28 cellular contexts compared by ENCODE assay signal in the genomic region with DNA sequence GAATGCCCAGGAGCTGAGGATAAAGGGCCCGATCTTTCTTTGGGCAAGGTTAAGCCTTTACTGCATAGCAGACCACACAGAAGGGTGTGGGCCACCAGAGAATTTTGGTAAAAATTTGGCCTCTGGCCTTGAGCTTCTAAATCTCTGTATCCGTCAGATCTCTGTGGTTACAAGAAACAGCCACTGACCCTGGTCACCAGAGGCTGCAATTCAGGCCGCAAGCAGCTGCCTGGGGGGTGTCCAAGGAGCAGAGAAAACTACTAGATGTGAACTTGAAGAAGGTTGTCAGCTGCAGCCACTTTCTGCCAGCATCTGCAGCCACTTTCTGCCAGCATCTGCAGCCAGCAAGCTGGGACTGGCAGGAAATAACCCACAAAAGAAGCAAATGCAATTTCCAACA. TPM values are rescaled to one million over a fixed set of nuclear protein-coding genes. Genes with fewer than 3 reads are reported as not detected.
DNase-seq lines count a peak whose midpoint lies in the region; FAIRE-seq and TF ChIP-seq lines count a peak whose summit lies in the region.
"Had no signal": no experiment of that assay in that cellular context is flagged by ENCODE, and none has a peak within 500 bp of the region (broad histone marks: within the 10 kb centered on the region; RNA-seq: fewer than 3 reads in every experiment).

No MANE protein-coding gene starts in this region.

- no peak overlapping the region for H3K4me2 ChIP-seq in astrocyte (ENCODE audit: low read length)

- H4K20me1 ChIP-seq in astrocyte (ENCODE audit: insufficient read depth, low read length) = peaks cover 18% of the 10 kb centered on the region

- DNase-seq in GM04503 (ENCODE audit: low read depth) (peak; percentile 49), astrocyte (ENCODE audit: low read depth) (peak; percentile 55), hepatic stellate cell (ENCODE audit: low spot score) (peak; percentile 55), skeletal muscle cell (ENCODE audit: low read depth) (peak; percentile 52)
- no peak for DNase-seq in activated T-cell treated with anti-CD3 and anti-CD28 coated beads, Interleukin-2, amount 50 U/mL, for 24 hours
- DNase-seq in T-helper 2 cell treated with Interferon-gamma antibody and Interleukin-4, amounts not matched to agents 5 μg/mL and 100 μg/mL, for 36 hours (ENCODE audit: low spot score) = no peak
- no peak for DNase-seq in stimulated activated CD4-positive, alpha-beta T cell treated with anti-CD3 and anti-CD28 coated beads, Interleukin-1b, Interleukin-23, amount 100 ng/mL, for 48 hours
- DNase-seq: activated CD4-positive, alpha-beta T cell treated with anti-CD3 and anti-CD28 coated beads, Interleukin-2, amount 50 U/mL, for 1 hour; activated naive CD8-positive, alpha-beta T cell treated with anti-CD3 and anti-CD28 coated beads, Interleukin-2, amount 10 ng/mL, durations not matched to agents 7 days and 5 days; AML-193; brain microvascular endothelial cell; effector memory CD4-positive, alpha-beta T cell; esophagus squamous epithelium; left colon; NCI-H1092; NCI-H2029; NCI-H446 treated with DMSO at 0.1 percent for 48 hours; Peyer's patch; stimulated activated naive B cell treated with anti-CD40 and anti-IgM and Interleukin-4, amounts not matched to agents 10 μg/mL and 1 μg/mL and 100 μg/mL, for 72 hours; T-helper 2 cell had no signal

- no peaks in the 10 kb centered on the region for H3K4me1 ChIP-seq in astrocyte (ENCODE audit: insufficient read depth, low read length)
- H3K4me1 ChIP-seq: Peyer's patch had no signal

- H3K27ac Mint-ChIP-seq in astrocyte (ENCODE audit: unreplicated experiment) = no peak overlapping the region
- H3K27ac Mint-ChIP-seq in activated T-cell treated with anti-CD3 and anti-CD28 coated beads, Interleukin-2, amount 50 U/mL, for 24 hours = no peak overlapping the region
- H3K27ac Mint-ChIP-seq in T-helper 2 cell treated with Interferon-gamma antibody and Interleukin-4, amounts not matched to agents 5 μg/mL and 100 μg/mL, for 36 hours = no peak overlapping the region
- H3K27ac Mint-ChIP-seq: activated naive CD8-positive, alpha-beta T cell treated with anti-CD3 and anti-CD28 coated beads, Interleukin-2, amount 10 ng/mL, durations not matched to agents 7 days and 5 days; CD8-positive, alpha-beta memory T cell; natural killer cell treated with Interleukin-12 subunit alpha and Interleukin-12 subunit beta and Interleukin-15 and Interleukin-18, amount 100 ng/mL, for 72 hours had no signal

- H3K4me1 Mint-ChIP-seq in astrocyte (ENCODE audit: low read depth, unreplicated experiment) = no peaks in the 10 kb centered on the region
- H3K4me1 Mint-ChIP-seq in activated T-cell treated with anti-CD3 and anti-CD28 coated beads, Interleukin-2, amount 50 U/mL, for 24 hours (ENCODE audit: low read depth) = peaks cover under 1% of the 10 kb centered on the region
- H3K4me1 Mint-ChIP-seq in T-helper 2 cell treated with Interferon-gamma antibody and Interleukin-4, amounts not matched to agents 5 μg/mL and 100 μg/mL, for 36 hours (ENCODE audit: low read depth) = no peaks in the 10 kb centered on the region
- H3K4me1 Mint-ChIP-seq: activated naive CD8-positive, alpha-beta T cell treated with anti-CD3 and anti-CD28 coated beads, Interleukin-2, amount 10 ng/mL, durations not matched to agents 7 days and 5 days; stimulated activated naive B cell treated with anti-CD40 and anti-IgM and Interleukin-4, amounts not matched to agents 10 μg/mL and 1 μg/mL and 100 μg/mL, for 72 hours had no signal

- no peak for FAIRE-seq in astrocyte (lab: Jason Lieb, UNC)
- FAIRE-seq: GM19239 had no signal

- no peak overlapping the region for H3K27ac ChIP-seq in astrocyte (ENCODE audit: low read depth, low read length)
- H3K27ac ChIP-seq: brain microvascular endothelial cell, esophagus squamous epithelium, Peyer's patch, skin epidermis, thoracic aorta, vagina had no signal

- H3K79me2 ChIP-seq in astrocyte (ENCODE audit: insufficient read depth, low read length) = no peaks in the 10 kb centered on the region

- no peaks in the 10 kb centered on the region for H3K9me3 ChIP-seq in astrocyte (ENCODE audit: insufficient read depth, low read depth, low read length)
- H3K9me3 ChIP-seq: esophagus squamous epithelium, Peyer's patch, thoracic aorta, vagina had no signal

- peaks cover 22% of the 10 kb centered on the region for H3K36me3 Mint-ChIP-seq in astrocyte (ENCODE audit: low read depth, unreplicated experiment)
- H3K36me3 Mint-ChIP-seq in activated T-cell treated with anti-CD3 and anti-CD28 coated beads, Interleukin-2, amount 50 U/mL, for 24 hours (ENCODE audit: low read depth) = peaks cover 15% of the 10 kb centered on the region
- no peaks in the 10 kb centered on the region for H3K36me3 Mint-ChIP-seq in T-helper 2 cell treated with Interferon-gamma antibody and Interleukin-4, amounts not matched to agents 5 μg/mL and 100 μg/mL, for 36 hours (ENCODE audit: low read depth)
- H3K36me3 Mint-ChIP-seq: CD8-positive, alpha-beta memory T cell; natural killer cell treated with Interleukin-12 subunit alpha and Interleukin-12 subunit beta and Interleukin-15 and Interleukin-18, amount 100 ng/mL, for 72 hours had no signal

- no peaks in the 10 kb centered on the region for H3K9me3 Mint-ChIP-seq in astrocyte (ENCODE audit: unreplicated experiment)
- H3K9me3 Mint-ChIP-seq in activated T-cell treated with anti-CD3 and anti-CD28 coated beads, Interleukin-2, amount 50 U/mL, for 24 hours = no peaks in the 10 kb centered on the region
- no peaks in the 10 kb centered on the region for H3K9me3 Mint-ChIP-seq in T-helper 2 cell treated with Interferon-gamma antibody and Interleukin-4, amounts not matched to agents 5 μg/mL and 100 μg/mL, for 36 hours
- H3K9me3 Mint-ChIP-seq: activated naive CD8-positive, alpha-beta T cell treated with anti-CD3 and anti-CD28 coated beads, Interleukin-2, amount 10 ng/mL, durations not matched to agents 7 days and 5 days; CD8-positive, alpha-beta memory T cell; natural killer cell treated with Interleukin-12 subunit alpha and Interleukin-12 subunit beta and Interleukin-15 and Interleukin-18, amount 100 ng/mL, for 72 hours had no signal

- no peak overlapping the region for H2AFZ ChIP-seq in astrocyte (ENCODE audit: low read depth, low read length)

- H3K36me3 ChIP-seq in astrocyte (ENCODE audit: insufficient read depth, low read length) = peaks cover 49% of the 10 kb centered on the region

- no peak for TF ChIP-seq CTCF in astrocyte (IDR thresholded peaks at IDR 0.05; ENCODE audit: insufficient read depth, low read depth, low read length)

- no peaks in the 10 kb centered on the region for H3K27me3 ChIP-seq in astrocyte (ENCODE audit: insufficient read depth, low read length)
- H3K27me3 ChIP-seq: brain microvascular endothelial cell, esophagus squamous epithelium, Peyer's patch, vagina had no signal

- H3K9ac ChIP-seq in astrocyte (ENCODE audit: low read length) = no peak overlapping the region

- no peak overlapping the region for H3K4me3 ChIP-seq in astrocyte (ENCODE audit: insufficient read depth, low read depth, low read length)
- H3K4me3 ChIP-seq in skeletal muscle cell (ENCODE audit: low read depth, low read length) = no peak overlapping the region
- H3K4me3 ChIP-seq: esophagus squamous epithelium, GM12878, Peyer's patch, skin epidermis, thoracic aorta, vagina had no signal

- no peaks in the 10 kb centered on the region for H3K27me3 Mint-ChIP-seq in astrocyte (ENCODE audit: low read depth, unreplicated experiment)
- no peaks in the 10 kb centered on the region for H3K27me3 Mint-ChIP-seq in activated T-cell treated with anti-CD3 and anti-CD28 coated beads, Interleukin-2, amount 50 U/mL, for 24 hours
- H3K27me3 Mint-ChIP-seq in T-helper 2 cell treated with Interferon-gamma antibody and Interleukin-4, amounts not matched to agents 5 μg/mL and 100 μg/mL, for 36 hours (ENCODE audit: low read depth) = no peaks in the 10 kb centered on the region
- H3K27me3 Mint-ChIP-seq: activated naive CD8-positive, alpha-beta T cell treated with anti-CD3 and anti-CD28 coated beads, Interleukin-2, amount 10 ng/mL, durations not matched to agents 7 days and 5 days; natural killer cell treated with Interleukin-12 subunit alpha and Interleukin-12 subunit beta and Interleukin-15 and Interleukin-18, amount 100 ng/mL, for 72 hours; stimulated activated naive B cell treated with anti-CD40 and anti-IgM and Interleukin-4, amounts not matched to agents 10 μg/mL and 1 μg/mL and 100 μg/mL, for 72 hours had no signal

- H3K4me3 Mint-ChIP-seq in astrocyte (ENCODE audit: unreplicated experiment) = no peak overlapping the region
- no peak overlapping the region for H3K4me3 Mint-ChIP-seq in activated T-cell treated with anti-CD3 and anti-CD28 coated beads, Interleukin-2, amount 50 U/mL, for 24 hours
- H3K4me3 Mint-ChIP-seq in T-helper 2 cell treated with Interferon-gamma antibody and Interleukin-4, amounts not matched to agents 5 μg/mL and 100 μg/mL, for 36 hours = no peak overlapping the region
- H3K4me3 Mint-ChIP-seq: activated naive CD8-positive, alpha-beta T cell treated with anti-CD3 and anti-CD28 coated beads, Interleukin-2, amount 10 ng/mL, durations not matched to agents 7 days and 5 days; CD8-positive, alpha-beta memory T cell; natural killer cell treated with Interleukin-12 subunit alpha and Interleukin-12 subunit beta and Interleukin-15 and Interleukin-18, amount 100 ng/mL, for 72 hours; stimulated activated naive B cell treated with anti-CD40 and anti-IgM and Interleukin-4, amounts not matched to agents 10 μg/mL and 1 μg/mL and 100 μg/mL, for 72 hours had no signal

RNA-seq across cellular contexts. Expression of gene CEACAM19, which starts 8.6 kb away (rescaled TPM):
- total RNA-seq in astrocyte = 5.8 and 8.0 TPM in 2 replicates

RNA-seq across cellular contexts. Expression of gene PVR, which starts 19.0 kb away (rescaled TPM):
- total RNA-seq in astrocyte = 81.6 and 83.5 TPM in 2 replicates

RNA-seq across cellular contexts. Expression of gene CEACAM16, which starts 36.3 kb away (rescaled TPM):
- 0.14 TPM in 1 of 2 replicates, not detected in the other for total RNA-seq in astrocyte
- total RNA-seq: activated naive CD8-positive, alpha-beta T cell treated with anti-CD3 and anti-CD28 coated beads, Interleukin-2, amount 10 ng/mL, durations not matched to agents 7 days and 5 days; CD8-positive, alpha-beta memory T cell; esophagus squamous epithelium; GM12878; mesenteric fat pad; natural killer cell treated with Interleukin-12 subunit alpha and Interleukin-12 subunit beta and Interleukin-15 and Interleukin-18, amount 100 ng/mL, for 72 hours; Peyer's patch; thoracic aorta; vagina had no signal

RNA-seq across cellular contexts. Expression of gene IGSF23, which starts 49.3 kb away (rescaled TPM):
- total RNA-seq in astrocyte = not detected in 2 replicates
- total RNA-seq: activated naive CD8-positive, alpha-beta T cell treated with anti-CD3 and anti-CD28 coated beads, Interleukin-2, amount 10 ng/mL, durations not matched to agents 7 days and 5 days; CD8-positive, alpha-beta memory T cell; esophagus squamous epithelium; GM12878; left colon; mesenteric fat pad; natural killer cell treated with Interleukin-12 subunit alpha and Interleukin-12 subunit beta and Interleukin-15 and Interleukin-18, amount 100 ng/mL, for 72 hours; thoracic aorta; vagina had no signal

Comparison
In these comparisons a context has a peak if more than half of its experiments do, and no peak if none do; other contexts are left out.
1. DNase-seq: peak in GM04503 (single experiment), astrocyte (single experiment), hepatic stellate cell (single experiment) and skeletal muscle cell (single experiment); none in activated T-cell treated with anti-CD3 and anti-CD28 coated beads, Interleukin-2, amount 50 U/mL, for 24 hours (single experiment), T-helper 2 cell treated with Interferon-gamma antibody and Interleukin-4, amounts not matched to agents 5 μg/mL and 100 μg/mL, for 36 hours (single experiment) and stimulated activated CD4-positive, alpha-beta T cell treated with anti-CD3 and anti-CD28 coated beads, Interleukin-1b, Interleukin-23, amount 100 ng/mL, for 48 hours (single experiment).